In genomic region chr7:112550468-112551060, GRCh38 we compare ENCODE assay signal across 9 cellular contexts.
DNase-seq lines count a peak whose midpoint lies in the region; ATAC-seq and TF ChIP-seq lines count a peak whose summit lies in the region.
"Had no signal": no experiment of that assay in that cellular context is flagged by ENCODE, and none has a peak within 500 bp of the region (broad histone marks: within the 10 kb centered on the region; RNA-seq: fewer than 3 reads in every experiment).

No MANE protein-coding gene starts in this region.

- peaks cover 21% of the 10 kb centered on the region for H3K27me3 Mint-ChIP-seq in stimulated activated naive CD8-positive, alpha-beta T cell treated with anti-CD3 and anti-CD28 coated beads, Interleukin-15, amount 100 ng/mL, for 72 hours

- no peaks in the 10 kb centered on the region for H3K36me3 ChIP-seq in adrenal gland (replicated peaks in 1 of 2)

- DNase-seq in D341Med (ENCODE audit: low spot score) (peak; percentile 48), NCI-H2227 (lab: John Stamatoyannopoulos, UW; ENCODE audit: unreplicated experiment) (peak; percentile 55), adrenal gland (peak in 5 of 7 donors; percentile 23 to 53 (median 31)), hepatic stellate cell (ENCODE audit: low spot score) (peak; percentile 36), omental fat pad (ENCODE audit: low spot score) (no peak)
- peak; percentile 14 to 20 for DNase-seq in stimulated activated naive CD8-positive, alpha-beta T cell treated with anti-CD3 and anti-CD28 coated beads, Interleukin-15, amount 100 ng/mL, for 72 hours

- intact Hi-C loops in adrenal gland (cut with DNase I) = loop anchor here in 1 of 2 donors (10.0 kb wide), 1 partner anchor 334 kb away; no protein-coding TSS in a partner anchor

- H3K4me1 ChIP-seq in adrenal gland (replicated peaks in 1 of 2) = no peaks in the 10 kb centered on the region

- 6 to 36% (median 14%) methylated on average over 2 of the region's 2 CpGs for WGBS in adrenal gland, 4 donors

- peak; percentile 88 for ATAC-seq in GM18520 (IDR thresholded peaks at IDR 0.05; ENCODE audit: unreplicated experiment)
- ATAC-seq in HG02938 (IDR thresholded peaks at IDR 0.05; ENCODE audit: unreplicated experiment) = peak; percentile 88
- ATAC-seq in stimulated activated naive CD8-positive, alpha-beta T cell treated with anti-CD3 and anti-CD28 coated beads, Interleukin-15, amount 100 ng/mL, for 72 hours = peak; percentile 66
- ATAC-seq in omental fat pad (ENCODE audit: low FRiP score) = no peak

- no peak overlapping the region for H3K4me3 ChIP-seq in adrenal gland

- H3K9me3 Mint-ChIP-seq in stimulated activated naive CD8-positive, alpha-beta T cell treated with anti-CD3 and anti-CD28 coated beads, Interleukin-15, amount 100 ng/mL, for 72 hours = no peaks in the 10 kb centered on the region
- H3K9me3 Mint-ChIP-seq: stimulated activated naive CD8-positive, alpha-beta T cell treated with anti-CD3 and anti-CD28 coated beads, Interleukin-15, Interleukin-2, amounts not matched to agents 100 ng/mL and 50 ng/mL, for 24 hours had no signal

- TF ChIP-seq POLR2A in adrenal gland (IDR thresholded peaks at IDR 0.05) = no peak

- no peak overlapping the region for H3K27ac ChIP-seq in adrenal gland

- H3K9me3 ChIP-seq in adrenal gland (replicated peaks in 1 of 3) = no peaks in the 10 kb centered on the region

- H3K4me3 Mint-ChIP-seq in stimulated activated naive CD8-positive, alpha-beta T cell treated with anti-CD3 and anti-CD28 coated beads, Interleukin-15, amount 100 ng/mL, for 72 hours = no peak overlapping the region
- H3K4me3 Mint-ChIP-seq: stimulated activated naive CD8-positive, alpha-beta T cell treated with anti-CD3 and anti-CD28 coated beads, Interleukin-15, Interleukin-2, amounts not matched to agents 100 ng/mL and 50 ng/mL, for 24 hours had no signal

- TF ChIP-seq CTCF in adrenal gland (IDR thresholded peaks at IDR 0.05) = peak; percentile 71 to 96 (median 88)
- TF ChIP-seq CTCF in omental fat pad (IDR thresholded peaks at IDR 0.05) = peak in 1 of 3 donors; percentile 6

- H3K4me1 Mint-ChIP-seq in stimulated activated naive CD8-positive, alpha-beta T cell treated with anti-CD3 and anti-CD28 coated beads, Interleukin-15, amount 100 ng/mL, for 72 hours = no peaks in the 10 kb centered on the region

- H3K27me3 ChIP-seq in adrenal gland = peaks cover 3% of the 10 kb centered on the region

- H3K27ac Mint-ChIP-seq in stimulated activated naive CD8-positive, alpha-beta T cell treated with anti-CD3 and anti-CD28 coated beads, Interleukin-15, amount 100 ng/mL, for 72 hours = no peak overlapping the region
- H3K27ac Mint-ChIP-seq: stimulated activated naive CD8-positive, alpha-beta T cell treated with anti-CD3 and anti-CD28 coated beads, Interleukin-15, Interleukin-2, amounts not matched to agents 100 ng/mL and 50 ng/mL, for 24 hours had no signal
